ENCODE assay signal across 1 cellular context in genomic region chr22:21642584-21643448, GRCh38.
TF ChIP-seq lines count a peak whose summit lies in the region.

No MANE protein-coding gene starts in this region.

TF ChIP-seq in endothelial cell of umbilical vein, 7 proteins besides CTCF, POLR2A, EP300 and RAD21:
- TF ChIP-seq FOS (IDR thresholded peaks at IDR 0.05; ENCODE audit: borderline replicate concordance, insufficient read depth, low read length) (no peak), GATA2 (IDR thresholded peaks at IDR 0.05; ENCODE audit: insufficient read depth, insufficient read length, low read depth, low read length) (peak; percentile 54)
